ENCODE assay signal across 38 cellular contexts in genomic region chr1:119811985-119812557, GRCh38. TPM values are rescaled to one million over a fixed set of nuclear protein-coding genes. Genes with fewer than 3 reads are reported as not detected.
"Had no signal": no experiment of that assay in that cellular context is flagged by ENCODE, and none has a peak within 500 bp of the region (broad histone marks: within the 10 kb centered on the region; RNA-seq: fewer than 3 reads in every experiment).

No MANE protein-coding gene starts in this region.

- H3K9me3 Mint-ChIP-seq: activated B cell treated with CpG ODN at 0.5 μM for 24 hours; activated CD4-positive, alpha-beta memory T cell treated with anti-CD3 and anti-CD28 coated beads for 36 hours; activated CD8-positive, alpha-beta T cell treated with anti-CD3 and anti-CD28 coated beads for 36 hours; activated naive CD4-positive, alpha-beta T cell treated with anti-CD3 and anti-CD28 coated beads for 36 hours; activated naive CD4-positive, alpha-beta T cell treated with anti-CD3 and anti-CD28 coated beads, Interleukin-2, amount 50 U/mL, for 72 hours; activated naive CD8-positive, alpha-beta T cell treated with anti-CD3 and anti-CD28 coated beads for 36 hours; activated T-cell treated with anti-CD3 and anti-CD28 coated beads, Interleukin-2, amount 50 U/mL, for 4 hours; activated T-cell treated with anti-CD3 and anti-CD28 coated beads, Interleukin-2, amount 50 U/mL, for 72 hours; activated T-helper 1 cell treated with anti-CD3 and anti-CD28 coated beads, Interleukin-12 subunit alpha, Interleukin-12 subunit beta, Interleukin-2, Interleukin-4 antibody, amounts not matched to agents 30 ng/mL and 10 ng/mL and 1 ng/mL, durations not matched to agents 14 hours and 24 hours and 36 hours; activated T-helper 17 cell treated with anti-CD3 and anti-CD28 coated beads, Interleukin-2, amount 50 U/mL, for 72 hours; T-helper 1 cell treated with Interleukin-12 subunit alpha and Interleukin-12 subunit beta and Interleukin-4 antibody, amounts not matched to agents 30 μg/mL and 1 μg/mL, for 36 hours; T-helper 2 cell treated with Interferon-gamma antibody and Interleukin-4, amounts not matched to agents 5 μg/mL and 100 μg/mL, for 36 hours had no signal

- H3K27me3 ChIP-seq: body of pancreas, breast epithelium had no signal

- H3K4me1 ChIP-seq: adrenal gland, breast epithelium had no signal

- H3K27ac Mint-ChIP-seq: activated B cell treated with CpG ODN at 0.5 μM for 24 hours; activated CD4-positive, alpha-beta memory T cell treated with anti-CD3 and anti-CD28 coated beads for 36 hours; activated CD8-positive, alpha-beta T cell treated with anti-CD3 and anti-CD28 coated beads for 36 hours; activated naive CD4-positive, alpha-beta T cell treated with anti-CD3 and anti-CD28 coated beads for 36 hours; activated naive CD8-positive, alpha-beta T cell treated with anti-CD3 and anti-CD28 coated beads for 36 hours; activated T-cell treated with anti-CD3 and anti-CD28 coated beads, Interleukin-2, amount 50 U/mL, for 72 hours; activated T-helper 1 cell treated with anti-CD3 and anti-CD28 coated beads, Interleukin-12 subunit alpha, Interleukin-12 subunit beta, Interleukin-2, Interleukin-4 antibody, amounts not matched to agents 30 ng/mL and 10 ng/mL and 1 ng/mL, durations not matched to agents 14 hours and 24 hours and 36 hours; activated T-helper 17 cell treated with anti-CD3 and anti-CD28 coated beads, Interleukin-2, amount 50 U/mL, for 72 hours; T-helper 1 cell treated with Interleukin-12 subunit alpha and Interleukin-12 subunit beta and Interleukin-4 antibody, amounts not matched to agents 30 μg/mL and 1 μg/mL, for 36 hours; T-helper 2 cell treated with Interferon-gamma antibody and Interleukin-4, amounts not matched to agents 5 μg/mL and 100 μg/mL, for 36 hours had no signal

- DNase-seq: activated B cell treated with CpG ODN at 0.5 μM for 24 hours; activated CD4-positive, alpha-beta memory T cell treated with anti-CD3 and anti-CD28 coated beads for 36 hours; activated CD4-positive, alpha-beta T cell treated with anti-CD3 and anti-CD28 coated beads for 48 hours; activated CD4-positive, alpha-beta T cell treated with anti-CD3 and anti-CD28 coated beads, Interleukin-2, amount 50 U/mL, for 1 hour; activated CD4-positive, alpha-beta T cell treated with anti-CD3 and anti-CD28 coated beads, Interleukin-2, amount 50 U/mL, for 4 hours; activated CD4-positive, CD25-positive, alpha-beta regulatory T cell treated with anti-CD3 and anti-CD28 coated beads, Interleukin-2, amount 50 U/mL, for 72 hours; activated CD8-positive, alpha-beta memory T cell treated with anti-CD3 and anti-CD28 coated beads, Interleukin-2, amount 50 U/mL, for 4 hours; activated CD8-positive, alpha-beta T cell treated with anti-CD3 and anti-CD28 coated beads for 36 hours; activated effector memory CD4-positive, alpha-beta T cell treated with anti-CD3 and anti-CD28 coated beads, Interleukin-2, amount 50 U/mL, for 16 hours; activated gamma-delta T cell treated with Interleukin-2 at 50 U/mL for 16 hours; activated naive CD4-positive, alpha-beta T cell; activated naive CD4-positive, alpha-beta T cell treated with anti-CD3 and anti-CD28 coated beads for 36 hours; activated naive CD4-positive, alpha-beta T cell treated with anti-CD3 and anti-CD28 coated beads, Interleukin-2, amount 50 U/mL, for 16 hours; activated naive CD8-positive, alpha-beta T cell treated with anti-CD3 and anti-CD28 coated beads for 36 hours; activated T-cell treated with anti-CD3 and anti-CD28 coated beads for 4 hours; activated T-cell treated with anti-CD3 and anti-CD28 coated beads, Interleukin-2, amount 50 U/mL, for 1 hour; activated T-cell treated with anti-CD3 and anti-CD28 coated beads, Interleukin-2, amount 50 U/mL, for 4 hours; activated T-cell treated with anti-CD3 and anti-CD28 coated beads, Interleukin-2, amount 50 U/mL, for 72 hours; adrenal gland; amniotic stem cell; aorta; body of pancreas; brain microvascular endothelial cell; central memory CD4-positive, alpha-beta T cell; T-helper 1 cell; T-helper 2 cell; T-helper 9 cell had no signal

- H3K36me3 Mint-ChIP-seq: activated CD4-positive, alpha-beta memory T cell treated with anti-CD3 and anti-CD28 coated beads for 36 hours; activated naive CD4-positive, alpha-beta T cell treated with anti-CD3 and anti-CD28 coated beads, Interleukin-2, amount 50 U/mL, for 72 hours; activated naive CD8-positive, alpha-beta T cell treated with anti-CD3 and anti-CD28 coated beads for 36 hours had no signal

- H3K9me3 ChIP-seq: adrenal gland, body of pancreas, breast epithelium had no signal

- H3K4me3 Mint-ChIP-seq: activated B cell treated with CpG ODN at 0.5 μM for 24 hours; activated CD4-positive, alpha-beta memory T cell treated with anti-CD3 and anti-CD28 coated beads for 36 hours; activated CD8-positive, alpha-beta T cell treated with anti-CD3 and anti-CD28 coated beads for 36 hours; activated naive CD4-positive, alpha-beta T cell treated with anti-CD3 and anti-CD28 coated beads for 36 hours; activated naive CD8-positive, alpha-beta T cell treated with anti-CD3 and anti-CD28 coated beads for 36 hours; activated T-cell treated with anti-CD3 and anti-CD28 coated beads, Interleukin-2, amount 50 U/mL, for 4 hours; activated T-cell treated with anti-CD3 and anti-CD28 coated beads, Interleukin-2, amount 50 U/mL, for 72 hours; activated T-helper 1 cell treated with anti-CD3 and anti-CD28 coated beads, Interleukin-12 subunit alpha, Interleukin-12 subunit beta, Interleukin-2, Interleukin-4 antibody, amounts not matched to agents 30 ng/mL and 10 ng/mL and 1 ng/mL, durations not matched to agents 14 hours and 24 hours and 36 hours; activated T-helper 17 cell treated with anti-CD3 and anti-CD28 coated beads, Interleukin-2, amount 50 U/mL, for 72 hours; T-helper 1 cell treated with Interleukin-12 subunit alpha and Interleukin-12 subunit beta and Interleukin-4 antibody, amounts not matched to agents 30 μg/mL and 1 μg/mL, for 36 hours; T-helper 2 cell treated with Interferon-gamma antibody and Interleukin-4, amounts not matched to agents 5 μg/mL and 100 μg/mL, for 36 hours had no signal

- H3K4me3 ChIP-seq: adrenal gland, body of pancreas, breast epithelium had no signal

- H3K27ac ChIP-seq: adrenal gland, body of pancreas, brain microvascular endothelial cell, breast epithelium, VCaP had no signal

- H3K4me1 Mint-ChIP-seq: activated T-helper 17 cell treated with anti-CD3 and anti-CD28 coated beads, Interleukin-2, amount 50 U/mL, for 72 hours had no signal

- H3K36me3 ChIP-seq: adrenal gland, brain microvascular endothelial cell, breast epithelium had no signal

- ATAC-seq: activated CD8-positive, alpha-beta T cell treated with anti-CD3 and anti-CD28 coated beads for 36 hours; activated T-cell treated with anti-CD3 and anti-CD28 coated beads, Interleukin-2, amount 50 U/mL, for 4 hours; activated T-helper 17 cell treated with anti-CD3 and anti-CD28 coated beads, Interleukin-2, amount 50 U/mL, for 72 hours; body of pancreas had no signal

- FAIRE-seq: astrocyte, TTC549 had no signal

RNA-seq across cellular contexts. Expression of gene REG4, which starts 0.8 kb away (rescaled TPM):
- total RNA-seq: activated B cell treated with CpG ODN at 0.5 μM for 24 hours; activated CD4-positive, alpha-beta memory T cell treated with anti-CD3 and anti-CD28 coated beads for 36 hours; adrenal gland; aorta; astrocyte; breast epithelium; cardiac septum had no signal
- polyA plus RNA-seq: adrenal gland had no signal

RNA-seq across cellular contexts. Expression of gene HMGCS2, which starts 43.4 kb away (rescaled TPM):
- total RNA-seq: activated B cell treated with CpG ODN at 0.5 μM for 24 hours; activated CD4-positive, alpha-beta memory T cell treated with anti-CD3 and anti-CD28 coated beads for 36 hours; activated CD8-positive, alpha-beta memory T cell treated with anti-CD3 and anti-CD28 coated beads for 36 hours; activated CD8-positive, alpha-beta T cell treated with anti-CD3 and anti-CD28 coated beads for 36 hours; activated naive CD4-positive, alpha-beta T cell treated with anti-CD3 and anti-CD28 coated beads for 36 hours; activated naive CD4-positive, alpha-beta T cell treated with anti-CD3 and anti-CD28 coated beads, Interleukin-2, amount 50 U/mL, for 72 hours; activated naive CD8-positive, alpha-beta T cell treated with anti-CD3 and anti-CD28 coated beads for 36 hours; activated T-cell treated with anti-CD3 and anti-CD28 coated beads, Interleukin-2, amount 50 U/mL, for 72 hours; activated T-helper 1 cell treated with anti-CD3 and anti-CD28 coated beads, Interleukin-12 subunit alpha, Interleukin-12 subunit beta, Interleukin-2, Interleukin-4 antibody, amounts not matched to agents 30 ng/mL and 10 ng/mL and 1 ng/mL, durations not matched to agents 14 hours and 24 hours and 36 hours; activated T-helper 17 cell treated with anti-CD3 and anti-CD28 coated beads, Interleukin-2, amount 50 U/mL, for 72 hours; aorta; astrocyte had no signal
